ENCODE assay signal across 10 cellular contexts in the genomic region with DNA sequence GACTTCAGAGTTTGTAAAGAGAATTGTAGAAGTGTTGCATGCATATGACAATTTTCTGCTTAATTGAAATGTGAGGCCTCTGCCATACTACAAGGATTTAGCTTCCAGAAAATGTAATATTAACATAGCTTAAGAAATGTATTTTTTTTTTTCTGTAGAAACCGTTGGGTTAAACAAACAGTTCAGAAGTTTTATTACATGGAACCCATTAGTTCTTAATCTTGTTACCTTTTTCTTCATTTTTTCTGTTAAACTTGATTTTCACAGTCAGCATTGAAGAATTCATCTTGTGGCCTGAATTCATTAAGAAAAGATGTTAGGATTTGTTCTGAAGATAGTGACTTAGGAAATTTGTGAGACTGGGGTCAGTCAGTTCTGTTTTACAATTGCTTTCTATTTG. TPM values are rescaled to one million over a fixed set of nuclear protein-coding genes. Genes with fewer than 3 reads are reported as not detected.
DNase-seq lines count a peak whose midpoint lies in the region; ATAC-seq and TF ChIP-seq lines count a peak whose summit lies in the region.
"Had no signal": no experiment of that assay in that cellular context is flagged by ENCODE, and none has a peak within 500 bp of the region (broad histone marks: within the 10 kb centered on the region; RNA-seq: fewer than 3 reads in every experiment).

No MANE protein-coding gene starts in this region.

- H3K27me3 ChIP-seq in liver (ENCODE audit: control insufficient read depth in 4 of 4, insufficient read depth in 4 of 4, low read length in 3 of 4) (no peaks in the 10 kb centered on the region), transverse colon (no peaks in the 10 kb centered on the region)
- H3K27me3 ChIP-seq: foreskin keratinocyte had no signal

- peaks cover 8 to 27% (median 17%) of the 10 kb centered on the region in 4 donors for H3K4me1 ChIP-seq in liver (ENCODE audit: control insufficient read depth in 4 of 4, insufficient read depth in 4 of 4, low read length in 3 of 4)
- peaks cover 0 to 56% (median 26%) of the 10 kb centered on the region in 4 donors for H3K4me1 ChIP-seq in transverse colon
- H3K4me1 ChIP-seq: foreskin keratinocyte had no signal

- TF ChIP-seq CTCF in liver (IDR thresholded peaks at IDR 0.05; ENCODE audit: low read depth, low read length, missing input control) = no peak
- no peak for TF ChIP-seq CTCF in transverse colon (IDR thresholded peaks at IDR 0.05)

- no peak for TF ChIP-seq EP300 in transverse colon (IDR thresholded peaks at IDR 0.05; ENCODE audit: low read depth)

- in situ Hi-C loops in transverse colon (cut with MboI; ENCODE audit: low pct_ligation_motif_present in 1 of 4, low pct_unique_long_range_greater_than_20kb in 1 of 4, low sequenced_read_pairs in 3 of 4) = loop anchor here (10.0 to 25.0 kb wide), 4 partner anchors 244 to 519 kb away; no protein-coding TSS in a partner anchor

- no peak for TF ChIP-seq RAD21 in liver (IDR thresholded peaks at IDR 0.05)

- no peak for ATAC-seq in activated T-cell treated with anti-CD3 and anti-CD28 coated beads, Interleukin-2, amount 50 U/mL, for 72 hours (replicated peaks in 1 of 2)
- ATAC-seq in activated naive CD8-positive, alpha-beta T cell treated with anti-CD3 and anti-CD28 coated beads, Interleukin-2, amount 50 U/mL, for 24 hours = no peak
- ATAC-seq: foreskin keratinocyte had no signal

- H3K9me3 ChIP-seq in liver (ENCODE audit: control insufficient read depth in 4 of 4, low read length in 3 of 4) (no peaks in the 10 kb centered on the region), transverse colon (no peaks in the 10 kb centered on the region)

- H3K4me3 Mint-ChIP-seq in activated T-cell treated with anti-CD3 and anti-CD28 coated beads, Interleukin-2, amount 50 U/mL, for 72 hours = peak overlapping the region; percentile 61 to 70
- H3K4me3 Mint-ChIP-seq in activated naive CD8-positive, alpha-beta T cell treated with anti-CD3 and anti-CD28 coated beads, Interleukin-2, amount 50 U/mL, for 24 hours = peak overlapping the region; percentile 66

- no peaks in the 10 kb centered on the region for H3K36me3 ChIP-seq in liver (ENCODE audit: control insufficient read depth in 4 of 4, insufficient read depth in 3 of 4, low read depth in 1 of 4, low read length in 3 of 4)
- no peaks in the 10 kb centered on the region for H3K36me3 ChIP-seq in transverse colon

- peaks cover 58% of the 10 kb centered on the region for H3K4me1 Mint-ChIP-seq in activated T-cell treated with anti-CD3 and anti-CD28 coated beads, Interleukin-2, amount 50 U/mL, for 72 hours (ENCODE audit: low read depth)
- H3K4me1 Mint-ChIP-seq in activated naive CD8-positive, alpha-beta T cell treated with anti-CD3 and anti-CD28 coated beads, Interleukin-2, amount 50 U/mL, for 24 hours = peaks cover 61% of the 10 kb centered on the region

- H3K27me3 Mint-ChIP-seq in activated T-cell treated with anti-CD3 and anti-CD28 coated beads, Interleukin-2, amount 50 U/mL, for 72 hours (ENCODE audit: low read depth) = no peaks in the 10 kb centered on the region
- H3K27me3 Mint-ChIP-seq in activated naive CD8-positive, alpha-beta T cell treated with anti-CD3 and anti-CD28 coated beads, Interleukin-2, amount 50 U/mL, for 24 hours = no peaks in the 10 kb centered on the region

- DNase-seq in activated T-cell treated with anti-CD3 and anti-CD28 coated beads, Interleukin-2, amount 50 U/mL, for 72 hours = no peak
- DNase-seq in activated T-cell treated with anti-CD3 and anti-CD28 coated beads, Interleukin-2, amount 50 U/mL, for 1 hour = no peak
- DNase-seq in activated naive CD8-positive, alpha-beta T cell treated with anti-CD3 and anti-CD28 coated beads, Interleukin-2, amount 50 U/mL, for 24 hours = no peak
- no peak for DNase-seq in transverse colon
- DNase-seq in NCI-H774 (lab: John Stamatoyannopoulos, UW) = no peak
- DNase-seq in middle frontal gyrus (ENCODE audit: extremely low spot score, low spot score) = no peak
- DNase-seq in NCI-H2029 treated with DMSO at 0.1 percent for 48 hours (lab: John Stamatoyannopoulos, UW) = no peak
- DNase-seq: foreskin keratinocyte had no signal

- WGBS in liver = 6% methylated on average over 1 of the region's 1 CpG
- 2 to 7% methylated on average over 1 of the region's 1 CpG for WGBS in transverse colon (ENCODE audit: low coverage in 1 of 2), 2 donors

- H3K4me3 ChIP-seq in liver (ENCODE audit: low read depth in 1 of 3, low read length in 3 of 3) (peak overlapping the region in 2 of 3 donors; percentile 3 to 34), transverse colon (peak overlapping the region in 3 of 4 donors; percentile 74 to 97 (median 77))

- no peak for TF ChIP-seq POLR2A in transverse colon (IDR thresholded peaks at IDR 0.05)

- no peak overlapping the region for H3K27ac Mint-ChIP-seq in activated T-cell treated with anti-CD3 and anti-CD28 coated beads, Interleukin-2, amount 50 U/mL, for 72 hours
- H3K27ac Mint-ChIP-seq in activated naive CD8-positive, alpha-beta T cell treated with anti-CD3 and anti-CD28 coated beads, Interleukin-2, amount 50 U/mL, for 24 hours = no peak overlapping the region

- peaks cover 14 to 23% of the 10 kb centered on the region in 2 donors for H3K36me3 Mint-ChIP-seq in activated T-cell treated with anti-CD3 and anti-CD28 coated beads, Interleukin-2, amount 50 U/mL, for 72 hours (ENCODE audit: insufficient read depth in 2 of 2)
- peaks cover 19% of the 10 kb centered on the region for H3K36me3 Mint-ChIP-seq in activated naive CD8-positive, alpha-beta T cell treated with anti-CD3 and anti-CD28 coated beads, Interleukin-2, amount 50 U/mL, for 24 hours (ENCODE audit: low read depth)

- H3K9me3 Mint-ChIP-seq in activated T-cell treated with anti-CD3 and anti-CD28 coated beads, Interleukin-2, amount 50 U/mL, for 72 hours = no peaks in the 10 kb centered on the region
- H3K9me3 Mint-ChIP-seq in activated naive CD8-positive, alpha-beta T cell treated with anti-CD3 and anti-CD28 coated beads, Interleukin-2, amount 50 U/mL, for 24 hours = no peaks in the 10 kb centered on the region

- H3K27ac ChIP-seq in liver (ENCODE audit: low read depth in 1 of 2, low read length in 2 of 2) (peak overlapping the region; percentile 9 to 30), transverse colon (peak overlapping the region in 3 of 4 donors; percentile 93 to 100 (median 99))
- H3K27ac ChIP-seq: C4-2B had no signal

- intact Hi-C loops in transverse colon (cut with DNase I; ENCODE audit: low total_unique reads) = no loop called here

- H3K9ac ChIP-seq in liver (ENCODE audit: low read depth in 1 of 2, low read length in 2 of 2) = peak overlapping the region; percentile 20 to 98

TF ChIP-seq in liver, 16 proteins besides CTCF, POLR2A, EP300 and RAD21:
- TF ChIP-seq RXRA (IDR thresholded peaks at IDR 0.05) (no peak), ATF3 (IDR thresholded peaks at IDR 0.05) (no peak), HNF4G (IDR thresholded peaks at IDR 0.05) (no peak), EGR1 (IDR thresholded peaks at IDR 0.05; ENCODE audit: low read depth in 2 of 2) (no peak), SP1 (IDR thresholded peaks at IDR 0.05) (no peak), HNF4A (conservative IDR thresholded peaks at IDR 0.05) (no peak), NR2F2 (IDR thresholded peaks at IDR 0.05) (no peak), GABPA (IDR thresholded peaks at IDR 0.05 in 1 of 2, conservative IDR thresholded peaks at IDR 0.05 in 1 of 2) (no peak), YY1 (IDR thresholded peaks at IDR 0.05) (no peak), FOXA2 (IDR thresholded peaks at IDR 0.05) (no peak), MAX (IDR thresholded peaks at IDR 0.05) (no peak)
- TF ChIP-seq, protein P1, sequence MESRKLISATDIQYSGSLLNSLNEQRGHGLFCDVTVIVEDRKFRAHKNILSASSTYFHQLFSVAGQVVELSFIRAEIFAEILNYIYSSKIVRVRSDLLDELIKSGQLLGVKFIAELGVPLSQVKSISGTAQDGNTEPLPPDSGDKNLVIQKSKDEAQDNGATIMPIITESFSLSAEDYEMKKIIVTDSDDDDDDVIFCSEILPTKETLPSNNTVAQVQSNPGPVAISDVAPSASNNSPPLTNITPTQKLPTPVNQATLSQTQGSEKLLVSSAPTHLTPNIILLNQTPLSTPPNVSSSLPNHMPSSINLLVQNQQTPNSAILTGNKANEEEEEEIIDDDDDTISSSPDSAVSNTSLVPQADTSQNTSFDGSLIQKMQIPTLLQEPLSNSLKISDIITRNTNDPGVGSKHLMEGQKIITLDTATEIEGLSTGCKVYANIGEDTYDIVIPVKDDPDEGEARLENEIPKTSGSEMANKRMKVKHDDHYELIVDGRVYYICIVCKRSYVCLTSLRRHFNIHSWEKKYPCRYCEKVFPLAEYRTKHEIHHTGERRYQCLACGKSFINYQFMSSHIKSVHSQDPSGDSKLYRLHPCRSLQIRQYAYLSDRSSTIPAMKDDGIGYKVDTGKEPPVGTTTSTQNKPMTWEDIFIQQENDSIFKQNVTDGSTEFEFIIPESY (IDR thresholded peaks at IDR 0.05) = no peak

RNA-seq across cellular contexts. Expression of gene PTEN, which starts 4.9 kb away (rescaled TPM):
- 10 to 100 TPM; 64.9 to 71.6 TPM for total RNA-seq in activated T-cell treated with anti-CD3 and anti-CD28 coated beads, Interleukin-2, amount 50 U/mL, for 72 hours
- total RNA-seq in liver = 10 to 100 TPM; 55.0 to 76.6 TPM
- polyA plus RNA-seq in liver = 10 to 100 TPM; 11.5 to 20.1 TPM
- total RNA-seq in transverse colon = 100 to 1,000 TPM in 3 of 4 donors, 10 to 100 TPM in 1; 78.6 to 184 (median 129) TPM

RNA-seq across cellular contexts. Expression of gene KLLN, which starts 4.9 kb away (rescaled TPM):
- total RNA-seq in activated T-cell treated with anti-CD3 and anti-CD28 coated beads, Interleukin-2, amount 50 U/mL, for 72 hours = under 1 TPM; 0.22 to 0.46 TPM
- under 1 TPM; 0.17 to 0.42 TPM for total RNA-seq in liver
- under 1 TPM; 0.21 to 0.28 TPM for polyA plus RNA-seq in liver
- total RNA-seq in transverse colon = under 1 TPM in 3 of 4 donors, not detected in 1; 0.79 to 1.00 (median 0.82) TPM

RNA-seq across cellular contexts. Expression of gene ATAD1, which starts 50.3 kb away (rescaled TPM):
- total RNA-seq in activated T-cell treated with anti-CD3 and anti-CD28 coated beads, Interleukin-2, amount 50 U/mL, for 72 hours = 10 to 100 TPM; 54.2 to 55.9 TPM
- total RNA-seq in liver (10 to 100 TPM; 12.6 to 33.4 TPM), transverse colon (10 to 100 TPM in 3 of 4 donors, 1 to 10 TPM in 1; 8.6 to 43.5 (median 35.8) TPM)
- polyA plus RNA-seq in liver = 10 to 100 TPM; 12.8 to 13.3 TPM
